ENCODE assay signal across 8 cellular contexts in the genomic region with DNA sequence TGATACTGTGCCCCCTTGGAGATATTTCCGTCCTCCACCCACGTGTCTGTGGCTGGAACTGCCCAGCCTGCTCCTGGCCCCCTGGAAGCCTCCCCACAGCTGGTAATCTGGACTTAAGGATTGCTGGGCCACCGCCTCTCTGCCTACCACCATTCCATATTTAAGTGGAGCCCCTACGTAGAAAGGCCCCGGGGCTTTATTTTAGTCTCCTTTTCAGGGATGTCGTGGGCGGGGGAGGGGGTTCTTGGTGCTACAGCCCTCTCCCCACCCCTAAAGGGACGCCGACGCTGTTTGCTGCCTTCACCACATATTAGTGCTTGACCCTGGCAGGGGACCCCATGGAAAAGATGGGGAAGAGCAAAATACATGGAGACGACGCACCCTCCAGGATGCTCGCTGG. TPM values are rescaled to one million over a fixed set of nuclear protein-coding genes. Genes with fewer than 3 reads are reported as not detected.
A peak's percentile ranks its signal among the peaks of the same experiment; 100 is the strongest.
DNase-seq lines count a peak whose midpoint lies in the region; ATAC-seq and TF ChIP-seq lines count a peak whose summit lies in the region.

No MANE protein-coding gene starts in this region.

- H3K4me3 ChIP-seq in fibroblast of mammary gland (ENCODE audit: control insufficient read depth, low read depth, low read length), result peak overlapping the region; percentile 10
- H3K4me3 ChIP-seq in prostate gland, result peak overlapping the region in 1 of 2 donors; percentile 43

- no peaks in the 10 kb centered on the region for H3K4me1 ChIP-seq in prostate gland (replicated peaks)

- TF ChIP-seq CTCF in C4-2B (conservative IDR thresholded peaks at IDR 0.05) (no peak), fibroblast of mammary gland (conservative IDR thresholded peaks at IDR 0.05; ENCODE audit: control insufficient read depth, insufficient read depth, low read depth, low read length) (no peak), prostate gland (IDR thresholded peaks at IDR 0.05) (no peak)

- peak overlapping the region; percentile 79 for H3K4me3 Mint-ChIP-seq in T-helper 17 cell

- no peaks in the 10 kb centered on the region for H3K27me3 Mint-ChIP-seq in T-helper 17 cell

- H3K27ac ChIP-seq in C4-2B, result peak overlapping the region; percentile 88
- H3K27ac ChIP-seq in prostate gland, result peak overlapping the region; percentile 91 to 95

- H3K9me3 ChIP-seq in T-helper 17 cell (ENCODE audit: control insufficient read depth, low read length, poor library complexity, severe bottlenecking) (no peaks in the 10 kb centered on the region), prostate gland (no peaks in the 10 kb centered on the region)

- DNase-seq in T-helper 17 cell, result no peak
- DNase-seq in fibroblast of mammary gland (ENCODE audit: low read depth), result peak; percentile 34
- no peak for DNase-seq in prostate gland (ENCODE audit: low spot score)
- no peak for DNase-seq in cerebellum (ENCODE audit: low spot score)
- no peak for DNase-seq in NCI-H1436 treated with DMSO at 0.1 percent for 48 hours (lab: John Stamatoyannopoulos, UW)
- DNase-seq in NCI-H1694 (lab: John Stamatoyannopoulos, UW), result no peak
- DNase-seq in activated CD4-positive, CD25-positive, alpha-beta regulatory T cell (lab: John Stamatoyannopoulos, UW), result no peak

- intact Hi-C loops in prostate gland (cut with DNase I), result loop anchor here (1.0 to 2.0 kb wide), 2 partner anchors 14 to 29 kb away; a partner anchor contains a TSS

- H3K36me3 ChIP-seq in prostate gland, result no peaks in the 10 kb centered on the region

- TF ChIP-seq POLR2A in prostate gland (IDR thresholded peaks at IDR 0.05), result no peak

- WGBS in prostate gland, result 30% methylated on average over 13 of the region's 13 CpGs

- no peaks in the 10 kb centered on the region for H3K27me3 ChIP-seq in prostate gland (replicated peaks; ENCODE audit: insufficient read depth)

- H3K27ac Mint-ChIP-seq in T-helper 17 cell, result no peak overlapping the region

- no peak for ATAC-seq in T-helper 17 cell

- peaks cover 14% of the 10 kb centered on the region for H3K4me1 Mint-ChIP-seq in T-helper 17 cell

- peaks cover 2% of the 10 kb centered on the region for H3K36me3 Mint-ChIP-seq in T-helper 17 cell (ENCODE audit: low read depth)

RNA-seq across cellular contexts. Expression of a gene that starts 2.7 kb away (rescaled TPM):
- total RNA-seq in T-helper 17 cell (100 to 1,000 TPM; 742 to 873 TPM), prostate gland (100 to 1,000 TPM; 465 to 586 TPM), cerebellum (30.8 TPM)

RNA-seq across cellular contexts. Expression of a gene that starts 29.4 kb away (rescaled TPM):
- total RNA-seq in T-helper 17 cell (under 1 TPM in 1 of 2 donors, not detected in 1; 0.70 TPM), prostate gland (10 to 100 TPM; 48.7 to 83.2 TPM), cerebellum (3.5 TPM)

RNA-seq across cellular contexts. Expression of a gene that starts 35.9 kb away (rescaled TPM):
- 100 to 1,000 TPM in 1 of 2 donors, 10 to 100 TPM in 1; 89.5 to 101 TPM for total RNA-seq in T-helper 17 cell
- total RNA-seq in prostate gland, result 100 to 1,000 TPM; 301 to 565 TPM
- total RNA-seq in cerebellum, result 151 TPM

Comparison
In these comparisons a context has a peak if more than half of its experiments do, and no peak if none do; other contexts are left out.
1. RNA of a gene that starts 2.7 kb away (total RNA-seq): 742 to 873 TPM in T-helper 17 cell and 465 to 586 TPM in prostate gland; 30.8 TPM in cerebellum (single experiment); every median in the first group is over 10 times any median in the second.
2. RNA of a gene that starts 29.4 kb away (total RNA-seq): 48.7 to 83.2 TPM in prostate gland; 3.5 TPM in cerebellum (single experiment) and 0.70 TPM in T-helper 17 cell; every median in the first group is over 10 times any median in the second.